In genomic region chr7:111092406-111093160, GRCh38 we compare ENCODE assay signal across 8 cellular contexts. TPM values are rescaled to one million over a fixed set of nuclear protein-coding genes. Genes with fewer than 3 reads are reported as not detected.
A peak's percentile ranks its signal among the peaks of the same experiment; 100 is the strongest.
DNase-seq lines count a peak whose midpoint lies in the region; ATAC-seq and TF ChIP-seq lines count a peak whose summit lies in the region.

No MANE protein-coding gene starts in this region.

- CTCF ChIA-PET in activated CD4-positive, alpha-beta T cell treated with anti-CD3 and anti-CD28 coated beads for 36 hours (lab: Charles Lee) = interaction anchor here (0.6 to 2.5 kb wide), 8 partner anchors 9 to 518 kb away, joined by 3 to 10 read pairs (median 4); no protein-coding TSS in a partner anchor

- ATAC-seq in activated CD4-positive, alpha-beta T cell treated with anti-CD3 and anti-CD28 coated beads for 36 hours = peak; percentile 37
- ATAC-seq in HG03175 (IDR thresholded peaks at IDR 0.05; ENCODE audit: unreplicated experiment) = peak; percentile 41
- peak; percentile 65 for ATAC-seq in activated naive CD8-positive, alpha-beta T cell treated with anti-CD3 and anti-CD28 coated beads, Interleukin-2, amount 50 U/mL, for 24 hours
- peak; percentile 12 to 25 for ATAC-seq in stimulated activated naive B cell treated with anti-CD40 and anti-IgM and Interleukin-4, amounts not matched to agents 10 μg/mL and 1 μg/mL and 100 μg/mL, for 72 hours (replicated peaks)

- TF ChIP-seq CTCF in GM20000 (IDR thresholded peaks at IDR 0.05; ENCODE audit: extremely low read depth, missing control alignments) = no peak

- H3K4me1 Mint-ChIP-seq in activated CD4-positive, alpha-beta T cell treated with anti-CD3 and anti-CD28 coated beads for 36 hours = peaks cover 84% of the 10 kb centered on the region
- peaks cover 77% of the 10 kb centered on the region for H3K4me1 Mint-ChIP-seq in activated naive CD8-positive, alpha-beta T cell treated with anti-CD3 and anti-CD28 coated beads, Interleukin-2, amount 50 U/mL, for 24 hours
- H3K4me1 Mint-ChIP-seq in stimulated activated naive B cell treated with anti-CD40 and anti-IgM and Interleukin-4, amounts not matched to agents 10 μg/mL and 1 μg/mL and 100 μg/mL, for 72 hours = peaks cover 9 to 28% of the 10 kb centered on the region in 2 donors

- intact Hi-C loops in activated CD4-positive, alpha-beta T cell treated with anti-CD3 and anti-CD28 coated beads for 36 hours (cut with DNase I, micrococcal nuclease) = loop anchor here (2.0 to 5.0 kb wide), 5 partner anchors 46 to 1360 kb away; partner anchors contain the start of genes IMMP2L (in 2 of the 2) and IFRD1 (in 1 of the 2)

- no peaks in the 10 kb centered on the region for H3K9me3 Mint-ChIP-seq in activated CD4-positive, alpha-beta T cell treated with anti-CD3 and anti-CD28 coated beads for 36 hours (ENCODE audit: low read depth)
- H3K9me3 Mint-ChIP-seq in activated naive CD8-positive, alpha-beta T cell treated with anti-CD3 and anti-CD28 coated beads, Interleukin-2, amount 50 U/mL, for 24 hours = no peaks in the 10 kb centered on the region
- no peaks in the 10 kb centered on the region for H3K9me3 Mint-ChIP-seq in stimulated activated naive B cell treated with anti-CD40 and anti-IgM and Interleukin-4, amounts not matched to agents 10 μg/mL and 1 μg/mL and 100 μg/mL, for 72 hours

- DNase-seq in activated CD4-positive, alpha-beta T cell treated with anti-CD3 and anti-CD28 coated beads for 36 hours = no peak
- DNase-seq in activated CD4-positive, alpha-beta T cell treated with anti-CD3 and anti-CD28 coated beads for 1 hour = no peak
- no peak for DNase-seq in activated naive CD8-positive, alpha-beta T cell treated with anti-CD3 and anti-CD28 coated beads, Interleukin-2, amount 50 U/mL, for 24 hours
- DNase-seq in stimulated activated naive B cell treated with anti-CD40 and anti-IgM and Interleukin-4, amounts not matched to agents 10 μg/mL and 1 μg/mL and 100 μg/mL, for 72 hours = no peak
- DNase-seq in GM20000 (ENCODE audit: low spot score) (no peak), HCEC 1CT (no peak)
- no peak for DNase-seq in stimulated activated CD4-positive, alpha-beta T cell treated with anti-CD3 and anti-CD28 coated beads, Interleukin-4, amount 100 ng/mL, for 24 hours

- H3K4me3 Mint-ChIP-seq in activated CD4-positive, alpha-beta T cell treated with anti-CD3 and anti-CD28 coated beads for 36 hours = peak overlapping the region; percentile 82
- peak overlapping the region; percentile 91 for H3K4me3 Mint-ChIP-seq in activated naive CD8-positive, alpha-beta T cell treated with anti-CD3 and anti-CD28 coated beads, Interleukin-2, amount 50 U/mL, for 24 hours
- H3K4me3 Mint-ChIP-seq in stimulated activated naive B cell treated with anti-CD40 and anti-IgM and Interleukin-4, amounts not matched to agents 10 μg/mL and 1 μg/mL and 100 μg/mL, for 72 hours = peak overlapping the region in 1 of 2 donors; percentile 19

- peak overlapping the region; percentile 80 for H3K27ac Mint-ChIP-seq in activated CD4-positive, alpha-beta T cell treated with anti-CD3 and anti-CD28 coated beads for 36 hours
- H3K27ac Mint-ChIP-seq in activated naive CD8-positive, alpha-beta T cell treated with anti-CD3 and anti-CD28 coated beads, Interleukin-2, amount 50 U/mL, for 24 hours = peak overlapping the region; percentile 89
- no peak overlapping the region for H3K27ac Mint-ChIP-seq in stimulated activated naive B cell treated with anti-CD40 and anti-IgM and Interleukin-4, amounts not matched to agents 10 μg/mL and 1 μg/mL and 100 μg/mL, for 72 hours

- POLR2A ChIA-PET in activated CD4-positive, alpha-beta T cell treated with anti-CD3 and anti-CD28 coated beads for 36 hours (lab: Charles Lee) = interaction anchor here (1.0 to 1.9 kb wide), 2 partner anchors 63 to 470 kb away, joined by 3 to 9 read pairs; partner anchors contain the start of gene IMMP2L

- no peaks in the 10 kb centered on the region for H3K27me3 Mint-ChIP-seq in activated CD4-positive, alpha-beta T cell treated with anti-CD3 and anti-CD28 coated beads for 36 hours
- H3K27me3 Mint-ChIP-seq in activated naive CD8-positive, alpha-beta T cell treated with anti-CD3 and anti-CD28 coated beads, Interleukin-2, amount 50 U/mL, for 24 hours = no peaks in the 10 kb centered on the region
- no peaks in the 10 kb centered on the region for H3K27me3 Mint-ChIP-seq in stimulated activated naive B cell treated with anti-CD40 and anti-IgM and Interleukin-4, amounts not matched to agents 10 μg/mL and 1 μg/mL and 100 μg/mL, for 72 hours

- H3K36me3 Mint-ChIP-seq in activated CD4-positive, alpha-beta T cell treated with anti-CD3 and anti-CD28 coated beads for 36 hours (ENCODE audit: low read depth) = peaks cover 3% of the 10 kb centered on the region
- peaks cover 55% of the 10 kb centered on the region for H3K36me3 Mint-ChIP-seq in activated naive CD8-positive, alpha-beta T cell treated with anti-CD3 and anti-CD28 coated beads, Interleukin-2, amount 50 U/mL, for 24 hours (ENCODE audit: low read depth)
- no peaks in the 10 kb centered on the region for H3K36me3 Mint-ChIP-seq in stimulated activated naive B cell treated with anti-CD40 and anti-IgM and Interleukin-4, amounts not matched to agents 10 μg/mL and 1 μg/mL and 100 μg/mL, for 72 hours

RNA-seq across cellular contexts. Expression of gene LRRN3, which starts 1.7 kb away (rescaled TPM):
- 1 to 10 TPM; 6.7 to 8.0 TPM for total RNA-seq in activated CD4-positive, alpha-beta T cell treated with anti-CD3 and anti-CD28 coated beads for 36 hours
